Comparison of ENCODE assay signal across 13 cellular contexts in genomic region chr3:103295974-103296570, GRCh38.
DNase-seq lines count a peak whose midpoint lies in the region; ATAC-seq, FAIRE-seq and TF ChIP-seq lines count a peak whose summit lies in the region.
"Had no signal": no experiment of that assay in that cellular context is flagged by ENCODE, and none has a peak within 500 bp of the region (broad histone marks: within the 10 kb centered on the region; RNA-seq: fewer than 3 reads in every experiment).

No MANE protein-coding gene starts in this region.

- H3K27me3 ChIP-seq in SK-N-SH (ENCODE audit: insufficient read depth), result no peaks in the 10 kb centered on the region
- H3K27me3 ChIP-seq: stomach had no signal

- ATAC-seq in SK-N-SH treated with all-trans-retinoic acid at 6 μM for 48 hours (no peak), left ventricle myocardium superior (no peak), GM18907 (IDR thresholded peaks at IDR 0.05; ENCODE audit: unreplicated experiment) (no peak)
- ATAC-seq: CD8-positive, alpha-beta T cell; natural killer cell treated with Interleukin-12 subunit alpha and Interleukin-12 subunit beta and Interleukin-15 and Interleukin-18, amount 100 ng/mL, for 72 hours; T-helper 17 cell had no signal

- FAIRE-seq in endometrium (lab: Jason Lieb, UNC), result peak; percentile 91

- H3K27ac ChIP-seq in SK-N-SH (ENCODE audit: low read depth in 2 of 2, low read length in 1 of 2), result no peak overlapping the region
- H3K27ac ChIP-seq: stomach had no signal

- no peaks in the 10 kb centered on the region for H3K9me2 ChIP-seq in SK-N-SH

- no peak overlapping the region for H2AFZ ChIP-seq in SK-N-SH (ENCODE audit: low read depth)

- POLR2A ChIA-PET in SK-N-SH (lab: Yijun Ruan, JAX), result no interaction called here

- TF ChIP-seq CTCF in SK-N-SH (IDR thresholded peaks at IDR 0.05), result peak; percentile 66

- no peak overlapping the region for H3K9ac ChIP-seq in SK-N-SH

- TF ChIP-seq EP300 in SK-N-SH (IDR thresholded peaks at IDR 0.05; ENCODE audit: borderline replicate concordance in 1 of 2, low read depth in 1 of 2, low read length in 1 of 2), result no peak

- intact Hi-C loops in left ventricle myocardium superior (cut with micrococcal nuclease), result no loop called here

- CTCF ChIA-PET in SK-N-SH (lab: Yijun Ruan, JAX), result interaction anchor here (0.8 to 3.5 kb wide), 8 partner anchors 8 to 623 kb away, joined by 3 to 13 read pairs (median 4); no protein-coding TSS in a partner anchor

- H3K4me1 ChIP-seq in SK-N-SH (ENCODE audit: control insufficient read depth in 1 of 2, insufficient read depth in 2 of 2, low read depth in 1 of 2, low read length in 1 of 2), result no peaks in the 10 kb centered on the region; a peak in 1 of 4 replicates
- H3K4me1 ChIP-seq: stomach had no signal

- H4K20me1 ChIP-seq in SK-N-SH (ENCODE audit: insufficient read depth), result no peaks in the 10 kb centered on the region

- no peaks in the 10 kb centered on the region for H3K79me2 ChIP-seq in SK-N-SH (ENCODE audit: insufficient read depth)

- DNase-seq in SK-N-SH, result peak; percentile 5
- peak; percentile 6 for DNase-seq in NCI-H345 (lab: John Stamatoyannopoulos, UW)
- DNase-seq in superior temporal gyrus (ENCODE audit: extremely low spot score), result peak; percentile 45
- DNase-seq in GM19238 (ENCODE audit: insufficient read length, low spot score), result no peak
- no peak for DNase-seq in left ventricle myocardium superior
- DNase-seq: CD8-positive, alpha-beta T cell; cerebellar nuclear complex; stomach; T-helper 17 cell had no signal

- H3F3A ChIP-seq in SK-N-SH (replicated peaks; ENCODE audit: insufficient read depth), result no peaks in the 10 kb centered on the region

- H3K4me2 ChIP-seq in SK-N-SH, result no peak overlapping the region

- no peak overlapping the region for H3K4me3 ChIP-seq in SK-N-SH (ENCODE audit: low read depth in 2 of 2, low read length in 1 of 2)
- H3K4me3 ChIP-seq: stomach had no signal

- H3K9me3 ChIP-seq in SK-N-SH, result no peaks in the 10 kb centered on the region
- H3K9me3 ChIP-seq: stomach had no signal

- H3K36me3 ChIP-seq in SK-N-SH (replicated peaks in 1 of 2; ENCODE audit: control insufficient read depth in 1 of 2, insufficient read depth in 2 of 2, low read length in 1 of 2), result no peaks in the 10 kb centered on the region
- H3K36me3 ChIP-seq: stomach had no signal

- WGBS in SK-N-SH (ENCODE audit: low lambda C conversion rate), result 38% methylated on average over 2 of the region's 2 CpGs

- TF ChIP-seq RAD21 in SK-N-SH (IDR thresholded peaks at IDR 0.05; ENCODE audit: low read length), result peak; percentile 72

TF ChIP-seq in SK-N-SH, 30 proteins besides CTCF, POLR2A, EP300 and RAD21:
- TF ChIP-seq JUND (IDR thresholded peaks at IDR 0.05), result no peak
- peak; percentile 38; the same call in 1 of the 2 replicates for TF ChIP-seq SMC3 (IDR thresholded peaks at IDR 0.05; ENCODE audit: low read depth, low read length)
TF ChIP-seq in SK-N-SH: peak in this region for 1.

TF ChIP-seq in SK-N-SH treated with all-trans-retinoic acid at 6 μM for 48 hours, 23 proteins besides CTCF, POLR2A, EP300 and RAD21:
- TF ChIP-seq, protein P1, sequence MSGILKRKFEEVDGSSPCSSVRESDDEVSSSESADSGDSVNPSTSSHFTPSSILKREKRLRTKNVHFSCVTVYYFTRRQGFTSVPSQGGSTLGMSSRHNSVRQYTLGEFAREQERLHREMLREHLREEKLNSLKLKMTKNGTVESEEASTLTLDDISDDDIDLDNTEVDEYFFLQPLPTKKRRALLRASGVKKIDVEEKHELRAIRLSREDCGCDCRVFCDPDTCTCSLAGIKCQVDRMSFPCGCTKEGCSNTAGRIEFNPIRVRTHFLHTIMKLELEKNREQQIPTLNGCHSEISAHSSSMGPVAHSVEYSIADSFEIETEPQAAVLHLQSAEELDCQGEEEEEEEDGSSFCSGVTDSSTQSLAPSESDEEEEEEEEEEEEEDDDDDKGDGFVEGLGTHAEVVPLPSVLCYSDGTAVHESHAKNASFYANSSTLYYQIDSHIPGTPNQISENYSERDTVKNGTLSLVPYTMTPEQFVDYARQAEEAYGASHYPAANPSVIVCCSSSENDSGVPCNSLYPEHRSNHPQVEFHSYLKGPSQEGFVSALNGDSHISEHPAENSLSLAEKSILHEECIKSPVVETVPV (CRISPR knock-in tag; IDR thresholded peaks at IDR 0.05), result no peak
- TF ChIP-seq BACH2 (CRISPR knock-in tag; IDR thresholded peaks at IDR 0.05; ENCODE audit: borderline replicate concordance), result no peak
- no peak for TF ChIP-seq SNAI2 (CRISPR knock-in tag; IDR thresholded peaks at IDR 0.05)
- no peak for TF ChIP-seq PPARA (CRISPR knock-in tag; IDR thresholded peaks at IDR 0.05; ENCODE audit: borderline replicate concordance)
- no peak for TF ChIP-seq GLIS3 (CRISPR knock-in tag; IDR thresholded peaks at IDR 0.05)
- no peak for TF ChIP-seq POU6F1 (CRISPR knock-in tag; IDR thresholded peaks at IDR 0.05; ENCODE audit: borderline replicate concordance, low read depth)

Comparison
In these comparisons a context has a peak if more than half of its experiments do, and no peak if none do; other contexts are left out.
1. DNase-seq: peak in SK-N-SH (single experiment), NCI-H345 (single experiment) and superior temporal gyrus (single experiment); none in GM19238 (single experiment) and left ventricle myocardium superior (single experiment).